Comparison of ENCODE assay signal across 19 cellular contexts in genomic region chr16:68345958-68346635, GRCh38. TPM values are rescaled to one million over a fixed set of nuclear protein-coding genes. Genes with fewer than 3 reads are reported as not detected.
DNase-seq lines count a peak whose midpoint lies in the region; ATAC-seq and TF ChIP-seq lines count a peak whose summit lies in the region.
"Had no signal": no experiment of that assay in that cellular context is flagged by ENCODE, and none has a peak within 500 bp of the region (broad histone marks: within the 10 kb centered on the region; RNA-seq: fewer than 3 reads in every experiment).

No MANE protein-coding gene starts in this region.

- peak in 2 of 5 experiments; percentile 13 to 34 for TF ChIP-seq CTCF in gastrocnemius medialis (IDR thresholded peaks at IDR 0.05 in 4 of 5, conservative IDR thresholded peaks at IDR 0.05 in 1 of 5)

- no peaks in the 10 kb centered on the region for H3K9me3 Mint-ChIP-seq in activated CD8-positive, alpha-beta memory T cell treated with anti-CD3 and anti-CD28 coated beads, Interleukin-2, amount 10 ng/mL, durations not matched to agents 7 days and 5 days (ENCODE audit: low read depth)
- no peaks in the 10 kb centered on the region for H3K9me3 Mint-ChIP-seq in CD4-positive, CD25-positive, alpha-beta regulatory T cell
- H3K9me3 Mint-ChIP-seq: CD14-positive monocyte, H9, IgD-negative memory B cell had no signal

- no peak overlapping the region for H3K27ac ChIP-seq in CD4-positive, CD25-positive, alpha-beta regulatory T cell (ENCODE audit: insufficient read depth, low read length, poor library complexity, severe bottlenecking)
- H3K27ac ChIP-seq in gastrocnemius medialis = peak overlapping the region; percentile 80 to 94 (median 89)
- H3K27ac ChIP-seq: Peyer's patch had no signal

- peak overlapping the region; percentile 67 for H3K27ac Mint-ChIP-seq in activated CD8-positive, alpha-beta memory T cell treated with anti-CD3 and anti-CD28 coated beads, Interleukin-2, amount 10 ng/mL, durations not matched to agents 7 days and 5 days
- H3K27ac Mint-ChIP-seq in CD4-positive, CD25-positive, alpha-beta regulatory T cell = peak overlapping the region in 2 of 3 donors; percentile 10 to 67
- H3K27ac Mint-ChIP-seq: IgD-negative memory B cell had no signal

- peaks cover 33% of the 10 kb centered on the region for H3K4me1 Mint-ChIP-seq in activated CD8-positive, alpha-beta memory T cell treated with anti-CD3 and anti-CD28 coated beads, Interleukin-2, amount 10 ng/mL, durations not matched to agents 7 days and 5 days
- H3K4me1 Mint-ChIP-seq in CD4-positive, CD25-positive, alpha-beta regulatory T cell = peaks cover 0 to 6% (median 3%) of the 10 kb centered on the region in 4 donors
- H3K4me1 Mint-ChIP-seq: CD14-positive monocyte had no signal

- in situ Hi-C loops in gastrocnemius medialis (cut with MboI; ENCODE audit: low sequenced_read_pairs in 4 of 4) = loop anchor here in 2 of 4 donors (25.0 kb wide), 1 partner anchor 259 kb away; the partner anchor contains the start of gene NFATC3 (in 2 of the 2)

- ATAC-seq in activated CD8-positive, alpha-beta memory T cell treated with anti-CD3 and anti-CD28 coated beads, Interleukin-2, amount 10 ng/mL, durations not matched to agents 7 days and 5 days = no peak
- no peak for ATAC-seq in CD4-positive, CD25-positive, alpha-beta regulatory T cell (ENCODE audit: low read depth in 2 of 2)
- peak; percentile 90 for ATAC-seq in left lobe of liver
- ATAC-seq in gastrocnemius medialis = peak; percentile 43 to 52
- no peak for ATAC-seq in HG02885 (IDR thresholded peaks at IDR 0.05; ENCODE audit: poor library complexity, unreplicated experiment)
- ATAC-seq in HG03571 (IDR thresholded peaks at IDR 0.05; ENCODE audit: unreplicated experiment) = no peak

- no peak overlapping the region for H3K4me3 ChIP-seq in CD4-positive, CD25-positive, alpha-beta regulatory T cell (ENCODE audit: low read depth, low read length)
- no peak overlapping the region for H3K4me3 ChIP-seq in gastrocnemius medialis
- H3K4me3 ChIP-seq: Peyer's patch had no signal

- peaks cover 57% of the 10 kb centered on the region for H3K36me3 Mint-ChIP-seq in activated CD8-positive, alpha-beta memory T cell treated with anti-CD3 and anti-CD28 coated beads, Interleukin-2, amount 10 ng/mL, durations not matched to agents 7 days and 5 days
- peaks cover 44% of the 10 kb centered on the region for H3K36me3 Mint-ChIP-seq in CD4-positive, CD25-positive, alpha-beta regulatory T cell

- peak overlapping the region; percentile 45 for H3K4me3 Mint-ChIP-seq in activated CD8-positive, alpha-beta memory T cell treated with anti-CD3 and anti-CD28 coated beads, Interleukin-2, amount 10 ng/mL, durations not matched to agents 7 days and 5 days
- no peak overlapping the region for H3K4me3 Mint-ChIP-seq in CD4-positive, CD25-positive, alpha-beta regulatory T cell
- H3K4me3 Mint-ChIP-seq: H9 had no signal

- H3K4me1 ChIP-seq in CD4-positive, CD25-positive, alpha-beta regulatory T cell (ENCODE audit: control insufficient read depth, insufficient read depth, low read length, poor library complexity, severe bottlenecking) = no peaks in the 10 kb centered on the region
- peaks cover 60 to 68% of the 10 kb centered on the region in 2 donors for H3K4me1 ChIP-seq in gastrocnemius medialis
- H3K4me1 ChIP-seq: Peyer's patch had no signal

- DNase-seq in activated CD8-positive, alpha-beta memory T cell treated with anti-CD3 and anti-CD28 coated beads, Interleukin-2, amount 10 ng/mL, durations not matched to agents 7 days and 5 days = no peak
- no peak for DNase-seq in activated CD8-positive, alpha-beta memory T cell treated with anti-CD3 and anti-CD28 coated beads for 24 hours
- no peak for DNase-seq in CD4-positive, CD25-positive, alpha-beta regulatory T cell
- DNase-seq in left lobe of liver (ENCODE audit: low spot score) (peak; percentile 90), gastrocnemius medialis (peak; percentile 23 to 58), amygdala (lab: John Stamatoyannopoulos, UW) (no peak)
- DNase-seq: DMS79, H9, NCI-H1105 treated with DMSO at 0.1 percent for 48 hours, NCI-H1694 treated with DMSO at 0.1 percent for 48 hours, NCI-H2107, NCI-H2227 treated with DMSO at 0.1 percent for 48 hours, NCI-H524, Peyer's patch, SHP77 had no signal

- no peaks in the 10 kb centered on the region for H3K27me3 ChIP-seq in CD4-positive, CD25-positive, alpha-beta regulatory T cell (ENCODE audit: control insufficient read depth, insufficient read depth, low read length)
- H3K27me3 ChIP-seq in gastrocnemius medialis = no peaks in the 10 kb centered on the region
- H3K27me3 ChIP-seq: Peyer's patch had no signal

- H3K9me3 ChIP-seq in CD4-positive, CD25-positive, alpha-beta regulatory T cell (ENCODE audit: control insufficient read depth in 2 of 2, low read length in 2 of 2) = no peaks in the 10 kb centered on the region
- no peaks in the 10 kb centered on the region for H3K9me3 ChIP-seq in gastrocnemius medialis
- H3K9me3 ChIP-seq: Peyer's patch had no signal

- H3K27me3 Mint-ChIP-seq in activated CD8-positive, alpha-beta memory T cell treated with anti-CD3 and anti-CD28 coated beads, Interleukin-2, amount 10 ng/mL, durations not matched to agents 7 days and 5 days = no peaks in the 10 kb centered on the region
- no peaks in the 10 kb centered on the region for H3K27me3 Mint-ChIP-seq in CD4-positive, CD25-positive, alpha-beta regulatory T cell
- H3K27me3 Mint-ChIP-seq: IgD-negative memory B cell had no signal

- intact Hi-C loops in gastrocnemius medialis (cut with DNase I; ENCODE audit: low total_unique reads) = loop anchor here (1.0 kb wide), 1 partner anchor 164 kb away; no protein-coding TSS in a partner anchor

- H3K36me3 ChIP-seq in CD4-positive, CD25-positive, alpha-beta regulatory T cell (ENCODE audit: control insufficient read depth, insufficient read depth, low read length) = peaks cover 76% of the 10 kb centered on the region
- H3K36me3 ChIP-seq in gastrocnemius medialis = peaks cover 0 to 20% of the 10 kb centered on the region in 2 donors

- no peak for TF ChIP-seq POLR2A in gastrocnemius medialis (IDR thresholded peaks at IDR 0.05)

- CTCF ChIA-PET in activated CD8-positive, alpha-beta memory T cell treated with anti-CD3 and anti-CD28 coated beads, Interleukin-2, amount 10 ng/mL, durations not matched to agents 7 days and 5 days (lab: Charles Lee) = interaction anchor here (0.9 to 2.0 kb wide), 6 partner anchors 11 to 84 kb away, joined by 3 to 12 read pairs (median 4); partner anchors contain the start of genes PRMT7, SLC7A6 and SLC7A6OS

RNA-seq across cellular contexts. Expression of gene PRMT7, which starts 35.3 kb away (rescaled TPM):
- 10 to 100 TPM; 60.9 to 73.9 TPM for total RNA-seq in activated CD8-positive, alpha-beta memory T cell treated with anti-CD3 and anti-CD28 coated beads, Interleukin-2, amount 10 ng/mL, durations not matched to agents 7 days and 5 days
- total RNA-seq in CD4-positive, CD25-positive, alpha-beta regulatory T cell = 53.8 TPM
- 10 to 100 TPM; 32.4 to 34.8 (median 34.1) TPM for polyA plus RNA-seq in CD4-positive, CD25-positive, alpha-beta regulatory T cell
- total RNA-seq in left lobe of liver = 27.7 TPM
- 10 to 100 TPM; 22.2 to 41.0 (median 32.8) TPM for total RNA-seq in gastrocnemius medialis

RNA-seq across cellular contexts. Expression of gene SLC7A6OS, which starts 35.4 kb away (rescaled TPM):
- 10 to 100 TPM; 29.8 to 30.8 TPM for total RNA-seq in activated CD8-positive, alpha-beta memory T cell treated with anti-CD3 and anti-CD28 coated beads, Interleukin-2, amount 10 ng/mL, durations not matched to agents 7 days and 5 days
- total RNA-seq in CD4-positive, CD25-positive, alpha-beta regulatory T cell = 38.4 TPM
- 10 to 100 TPM; 23.7 to 28.0 (median 26.8) TPM for polyA plus RNA-seq in CD4-positive, CD25-positive, alpha-beta regulatory T cell
- total RNA-seq in left lobe of liver = 5.8 TPM
- total RNA-seq in gastrocnemius medialis = 1 to 10 TPM; 5.0 to 8.8 (median 7.3) TPM

Comparison
In these comparisons a context has a peak if more than half of its experiments do, and no peak if none do; other contexts are left out.
1. ATAC-seq: peak in left lobe of liver (single experiment) and gastrocnemius medialis (2 of 2); none in activated CD8-positive, alpha-beta memory T cell treated with anti-CD3 and anti-CD28 coated beads, Interleukin-2, amount 10 ng/mL, durations not matched to agents 7 days and 5 days (single experiment), CD4-positive, CD25-positive, alpha-beta regulatory T cell (0 of 2), HG02885 (single experiment) and HG03571 (single experiment).
2. DNase-seq: peak in left lobe of liver (single experiment) and gastrocnemius medialis (2 of 2); none in activated CD8-positive, alpha-beta memory T cell treated with anti-CD3 and anti-CD28 coated beads, Interleukin-2, amount 10 ng/mL, durations not matched to agents 7 days and 5 days (single experiment), activated CD8-positive, alpha-beta memory T cell treated with anti-CD3 and anti-CD28 coated beads for 24 hours (single experiment), CD4-positive, CD25-positive, alpha-beta regulatory T cell (0 of 3) and amygdala (0 of 56).